1 cellular context compared by ENCODE assay signal in the genomic region with DNA sequence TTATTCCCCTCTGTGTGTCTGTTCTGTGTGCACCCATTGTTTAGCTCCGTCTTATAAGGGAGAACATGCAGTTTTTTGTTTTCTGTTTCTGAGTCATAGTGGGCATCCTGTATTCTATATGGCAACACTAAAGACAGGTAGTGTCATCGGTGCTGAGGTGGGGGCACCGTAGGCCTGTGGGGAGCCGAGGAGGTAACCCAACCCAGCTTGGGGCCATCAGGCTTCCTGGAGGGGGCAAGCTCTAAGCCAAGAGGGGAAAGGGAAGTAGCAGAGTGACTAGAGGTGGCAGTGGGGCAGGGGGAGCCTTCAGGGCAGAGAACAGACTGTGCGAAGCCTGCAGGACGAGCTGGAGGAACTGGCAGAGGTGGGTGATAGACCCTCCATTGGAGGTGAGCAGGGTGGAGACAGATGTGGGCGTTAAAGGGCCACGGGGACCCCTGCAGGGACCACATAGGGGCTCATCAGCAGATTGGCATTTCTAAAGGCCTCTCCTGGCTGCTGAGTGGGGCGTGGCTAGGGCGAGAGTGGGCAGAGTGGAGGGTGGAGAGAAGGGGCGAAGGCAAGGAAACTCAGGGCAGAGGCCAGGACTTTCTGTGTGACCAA.
TF ChIP-seq lines count a peak whose summit lies in the region.

No MANE protein-coding gene starts in this region.

TF ChIP-seq in GM12878, 131 proteins besides CTCF, POLR2A, EP300 and RAD21:
- TF ChIP-seq STAT1 (conservative IDR thresholded peaks at IDR 0.05): no peak
- 0 out of 2 replicates have a peak, but pooled peaks have one; percentile 18 for TF ChIP-seq IKZF1 (conservative IDR thresholded peaks at IDR 0.05)
- TF ChIP-seq BHLHE40 (IDR thresholded peaks at IDR 0.05; ENCODE audit: borderline replicate concordance in 1 of 2, low read depth in 2 of 2, low read length in 1 of 2): no peak
- no peak for TF ChIP-seq SP1 (IDR thresholded peaks at IDR 0.05; ENCODE audit: low read depth, low read length)
- TF ChIP-seq NR2C1 (IDR thresholded peaks at IDR 0.05): no peak
- TF ChIP-seq NRF1 (conservative IDR thresholded peaks at IDR 0.05; ENCODE audit: low read depth, low read length): no peak
- no peak for TF ChIP-seq ASH2L (IDR thresholded peaks at IDR 0.05; ENCODE audit: borderline replicate concordance, low read depth)
- TF ChIP-seq, protein P1, sequence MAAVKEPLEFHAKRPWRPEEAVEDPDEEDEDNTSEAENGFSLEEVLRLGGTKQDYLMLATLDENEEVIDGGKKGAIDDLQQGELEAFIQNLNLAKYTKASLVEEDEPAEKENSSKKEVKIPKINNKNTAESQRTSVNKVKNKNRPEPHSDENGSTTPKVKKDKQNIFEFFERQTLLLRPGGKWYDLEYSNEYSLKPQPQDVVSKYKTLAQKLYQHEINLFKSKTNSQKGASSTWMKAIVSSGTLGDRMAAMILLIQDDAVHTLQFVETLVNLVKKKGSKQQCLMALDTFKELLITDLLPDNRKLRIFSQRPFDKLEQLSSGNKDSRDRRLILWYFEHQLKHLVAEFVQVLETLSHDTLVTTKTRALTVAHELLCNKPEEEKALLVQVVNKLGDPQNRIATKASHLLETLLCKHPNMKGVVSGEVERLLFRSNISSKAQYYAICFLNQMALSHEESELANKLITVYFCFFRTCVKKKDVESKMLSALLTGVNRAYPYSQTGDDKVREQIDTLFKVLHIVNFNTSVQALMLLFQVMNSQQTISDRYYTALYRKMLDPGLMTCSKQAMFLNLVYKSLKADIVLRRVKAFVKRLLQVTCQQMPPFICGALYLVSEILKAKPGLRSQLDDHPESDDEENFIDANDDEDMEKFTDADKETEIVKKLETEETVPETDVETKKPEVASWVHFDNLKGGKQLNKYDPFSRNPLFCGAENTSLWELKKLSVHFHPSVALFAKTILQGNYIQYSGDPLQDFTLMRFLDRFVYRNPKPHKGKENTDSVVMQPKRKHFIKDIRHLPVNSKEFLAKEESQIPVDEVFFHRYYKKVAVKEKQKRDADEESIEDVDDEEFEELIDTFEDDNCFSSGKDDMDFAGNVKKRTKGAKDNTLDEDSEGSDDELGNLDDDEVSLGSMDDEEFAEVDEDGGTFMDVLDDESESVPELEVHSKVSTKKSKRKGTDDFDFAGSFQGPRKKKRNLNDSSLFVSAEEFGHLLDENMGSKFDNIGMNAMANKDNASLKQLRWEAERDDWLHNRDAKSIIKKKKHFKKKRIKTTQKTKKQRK (IDR thresholded peaks at IDR 0.05; ENCODE audit: low read depth, low read length): no peak
- no peak for TF ChIP-seq EGR1 (IDR thresholded peaks at IDR 0.05; ENCODE audit: borderline replicate concordance in 1 of 2, low read depth in 2 of 2, low read length in 2 of 2)
- TF ChIP-seq POLR2AphosphoS5 (IDR thresholded peaks at IDR 0.05; ENCODE audit: low read length): no peak
- TF ChIP-seq IKZF2 (IDR thresholded peaks at IDR 0.05): peak in 1 of 2 experiments; percentile 23; a peak in 2 of 4 replicates
- peak; percentile 30; the same call in 1 of the 2 replicates for TF ChIP-seq EED (IDR thresholded peaks at IDR 0.05; ENCODE audit: low read depth)
- no peak for TF ChIP-seq FOXK2 (IDR thresholded peaks at IDR 0.05)
- no peak for TF ChIP-seq BCL11A (IDR thresholded peaks at IDR 0.05; ENCODE audit: low read depth, low read length)
- peak; percentile 25; the same call in 1 of the 2 replicates for TF ChIP-seq RUNX3 (IDR thresholded peaks at IDR 0.05; ENCODE audit: low read length)
- 0 out of 2 replicates have a peak, but pooled peaks have one; percentile 22 for TF ChIP-seq ATF7 (IDR thresholded peaks at IDR 0.05; ENCODE audit: low read depth)
- peak; percentile 25; the same call in 1 of the 2 replicates for TF ChIP-seq CREM (IDR thresholded peaks at IDR 0.05; ENCODE audit: low read depth)
- TF ChIP-seq PAX8 (IDR thresholded peaks at IDR 0.05): no peak
- TF ChIP-seq JUNB (IDR thresholded peaks at IDR 0.05): peak; percentile 73
- TF ChIP-seq, protein P2, sequence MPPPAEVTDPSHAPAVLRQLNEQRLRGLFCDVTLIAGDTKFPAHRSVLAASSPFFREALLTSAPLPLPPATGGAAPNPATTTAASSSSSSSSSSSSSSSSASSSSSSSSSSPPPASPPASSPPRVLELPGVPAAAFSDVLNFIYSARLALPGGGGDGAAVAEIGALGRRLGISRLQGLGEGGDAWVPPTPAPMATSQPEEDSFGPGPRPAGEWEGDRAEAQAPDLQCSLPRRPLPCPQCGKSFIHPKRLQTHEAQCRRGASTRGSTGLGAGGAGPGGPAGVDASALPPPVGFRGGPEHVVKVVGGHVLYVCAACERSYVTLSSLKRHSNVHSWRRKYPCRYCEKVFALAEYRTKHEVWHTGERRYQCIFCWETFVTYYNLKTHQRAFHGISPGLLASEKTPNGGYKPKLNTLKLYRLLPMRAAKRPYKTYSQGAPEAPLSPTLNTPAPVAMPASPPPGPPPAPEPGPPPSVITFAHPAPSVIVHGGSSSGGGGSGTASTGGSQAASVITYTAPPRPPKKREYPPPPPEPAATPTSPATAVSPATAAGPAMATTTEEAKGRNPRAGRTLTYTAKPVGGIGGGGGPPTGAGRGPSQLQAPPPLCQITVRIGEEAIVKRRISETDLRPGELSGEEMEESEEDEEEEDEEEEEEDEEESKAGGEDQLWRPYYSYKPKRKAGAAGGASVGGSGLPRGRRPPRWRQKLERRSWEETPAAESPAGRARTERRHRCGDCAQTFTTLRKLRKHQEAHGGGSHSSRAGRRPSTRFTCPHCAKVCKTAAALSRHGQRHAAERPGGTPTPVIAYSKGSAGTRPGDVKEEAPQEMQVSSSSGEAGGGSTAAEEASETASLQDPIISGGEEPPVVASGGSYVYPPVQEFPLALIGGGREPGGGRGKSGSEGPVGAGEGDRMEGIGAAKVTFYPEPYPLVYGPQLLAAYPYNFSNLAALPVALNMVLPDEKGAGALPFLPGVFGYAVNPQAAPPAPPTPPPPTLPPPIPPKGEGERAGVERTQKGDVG (CRISPR knock-in tag; IDR thresholded peaks at IDR 0.05): no peak
- TF ChIP-seq HDAC6 (IDR thresholded peaks at IDR 0.05; ENCODE audit: unreplicated experiment): no peak
- no peak for TF ChIP-seq SMAD1 (IDR thresholded peaks at IDR 0.05; ENCODE audit: low read depth, partially characterized antibody)
- no peak for TF ChIP-seq FOS (IDR thresholded peaks at IDR 0.05; ENCODE audit: borderline replicate concordance, extremely low read depth, insufficient read length)
- TF ChIP-seq SREBF2 (IDR thresholded peaks at IDR 0.05; ENCODE audit: low read length): no peak
- TF ChIP-seq IRF5 (IDR thresholded peaks at IDR 0.05; ENCODE audit: borderline replicate concordance): no peak
- TF ChIP-seq POU2F2 (IDR thresholded peaks at IDR 0.05; ENCODE audit: borderline replicate concordance, low read depth, low read length): no peak
- 0 out of 2 replicates have a peak, but pooled peaks have one; percentile 33 for TF ChIP-seq HDGF (IDR thresholded peaks at IDR 0.05)
- no peak for TF ChIP-seq ETV6 (conservative IDR thresholded peaks at IDR 0.05 in 1 of 2, IDR thresholded peaks at IDR 0.05 in 1 of 2; ENCODE audit: borderline replicate concordance in 1 of 2, low read depth in 1 of 2)
- TF ChIP-seq SMAD5 (IDR thresholded peaks at IDR 0.05; ENCODE audit: low read depth): no peak
